34 cellular contexts compared by ENCODE assay signal in genomic region chr13:50280538-50280937, GRCh38.
"Had no signal": no experiment of that assay in that cellular context is flagged by ENCODE, and none has a peak within 500 bp of the region (broad histone marks: within the 10 kb centered on the region; RNA-seq: fewer than 3 reads in every experiment).

No MANE protein-coding gene starts in this region.

- H3K27ac ChIP-seq: adrenal gland, ascending aorta, body of pancreas, brain microvascular endothelial cell, breast epithelium, cardiac muscle cell had no signal

- H3K27me3 ChIP-seq: adrenal gland, ascending aorta, body of pancreas, brain microvascular endothelial cell, breast epithelium, cardiac muscle cell had no signal

- ATAC-seq: activated naive CD4-positive, alpha-beta T cell treated with anti-CD3 and anti-CD28 coated beads, Interleukin-2, amount 50 U/mL, for 72 hours; activated naive CD8-positive, alpha-beta T cell treated with anti-CD3 and anti-CD28 coated beads, Interleukin-2, amount 50 U/mL, for 24 hours; activated T-cell treated with anti-CD3 and anti-CD28 coated beads, Interleukin-2, amount 50 U/mL, for 4 hours; activated T-cell treated with anti-CD3 and anti-CD28 coated beads, Interleukin-2, amount 50 U/mL, for 72 hours; activated T-helper 17 cell treated with anti-CD3 and anti-CD28 coated beads, Interleukin-2, amount 50 U/mL, for 72 hours; body of pancreas had no signal

- FAIRE-seq: astrocyte, bronchial epithelial cell had no signal

- DNase-seq: activated effector memory CD4-positive, alpha-beta T cell treated with anti-CD3 and anti-CD28 coated beads, Interleukin-2, amount 50 U/mL, for 16 hours; activated effector memory CD4-positive, alpha-beta T cell treated with Interleukin-2 at 50 U/mL for 16 hours; activated gamma-delta T cell; activated gamma-delta T cell treated with Interleukin-2 at 50 U/mL for 16 hours; activated naive CD4-positive, alpha-beta T cell; activated naive CD4-positive, alpha-beta T cell treated with anti-CD3 and anti-CD28 coated beads for 36 hours; activated naive CD4-positive, alpha-beta T cell treated with anti-CD3 and anti-CD28 coated beads, Interleukin-2, amount 10 ng/mL, durations not matched to agents 7 days and 5 days; activated naive CD4-positive, alpha-beta T cell treated with anti-CD3 and anti-CD28 coated beads, Interleukin-2, amount 50 U/mL, for 16 hours; activated naive CD4-positive, alpha-beta T cell treated with Interleukin-2 at 50 U/mL for 16 hours; activated naive CD8-positive, alpha-beta T cell treated with anti-CD3 and anti-CD28 coated beads for 36 hours; activated naive CD8-positive, alpha-beta T cell treated with anti-CD3 and anti-CD28 coated beads, Interleukin-2, amount 10 ng/mL, durations not matched to agents 7 days and 5 days; activated naive CD8-positive, alpha-beta T cell treated with anti-CD3 and anti-CD28 coated beads, Interleukin-2, amount 50 U/mL, for 24 hours; activated T-cell treated with anti-CD3 and anti-CD28 coated beads, Interleukin-2, amount 50 U/mL, for 1 hour; activated T-cell treated with anti-CD3 and anti-CD28 coated beads, Interleukin-2, amount 50 U/mL, for 24 hours; activated T-cell treated with anti-CD3 and anti-CD28 coated beads, Interleukin-2, amount 50 U/mL, for 4 hours; activated T-cell treated with anti-CD3 and anti-CD28 coated beads, Interleukin-2, amount 50 U/mL, for 48 hours; activated T-cell treated with anti-CD3 and anti-CD28 coated beads, Interleukin-2, amount 50 U/mL, for 72 hours; adrenal gland; amniotic stem cell; amygdala; anterior cingulate cortex; aorta; body of pancreas; brain microvascular endothelial cell; caudate nucleus; central memory CD4-positive, alpha-beta T cell; cerebellar nuclear complex had no signal

- H3K9me3 ChIP-seq: adrenal gland, breast epithelium had no signal

- H3K4me1 ChIP-seq: adrenal gland, ascending aorta, body of pancreas, breast epithelium had no signal

- H3K36me3 ChIP-seq: adrenal gland, ascending aorta, brain microvascular endothelial cell, breast epithelium, cardiac muscle cell had no signal

- H3K4me3 ChIP-seq: adrenal gland, ascending aorta, body of pancreas, breast epithelium, cardiac muscle cell had no signal
